Comparison of ENCODE assay signal across 1 cellular context in the genomic region with DNA sequence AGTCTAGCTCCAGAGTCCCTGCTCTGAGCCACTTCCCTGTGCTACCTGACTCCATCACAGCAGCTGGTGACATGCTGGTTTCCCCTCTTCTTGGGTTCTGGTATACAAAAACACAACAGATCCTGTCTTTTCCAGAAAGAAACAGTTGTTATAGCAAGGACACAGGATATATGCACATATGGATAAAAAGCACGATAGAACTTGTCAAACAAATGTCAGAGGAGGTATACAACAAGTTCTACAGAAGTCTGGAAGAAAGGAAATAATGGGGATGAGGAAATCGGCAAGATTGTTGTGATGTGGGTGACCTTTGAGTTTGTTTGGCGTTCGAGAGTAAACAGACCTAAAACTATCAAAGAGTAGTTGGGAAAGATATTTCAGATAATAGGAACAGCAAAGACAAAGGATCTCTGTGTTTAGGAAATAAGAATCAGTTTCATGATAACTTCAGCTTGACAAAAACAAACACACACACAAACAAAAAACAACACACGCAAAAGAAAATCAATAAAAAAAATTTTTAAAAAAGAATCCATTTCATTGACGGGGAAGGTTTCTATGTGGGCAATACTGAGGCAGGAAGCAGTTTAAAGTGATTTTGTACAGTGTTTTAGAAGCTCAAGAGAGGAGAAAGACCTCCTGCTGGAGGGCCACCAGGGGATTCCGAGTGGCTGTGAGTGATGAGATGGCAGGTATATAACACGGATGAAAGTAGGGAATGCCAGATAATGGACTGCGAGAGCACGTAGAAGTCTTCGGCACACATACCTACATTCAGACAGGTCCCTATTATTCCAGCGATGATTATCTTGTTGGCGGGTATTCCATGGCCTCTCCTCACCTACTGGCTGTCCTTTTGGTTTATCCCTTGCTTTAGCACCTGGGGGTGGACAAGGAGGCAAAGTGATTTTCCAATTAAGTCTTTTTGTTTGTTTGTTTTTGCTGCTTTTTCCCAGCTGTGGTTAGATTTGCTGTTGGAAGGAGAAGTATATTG.
TF ChIP-seq lines count a peak whose summit lies in the region.

No MANE protein-coding gene starts in this region.

TF ChIP-seq in HepG2, 621 proteins besides CTCF, POLR2A, EP300 and RAD21 (continued from another document and continues in another):
- TF ChIP-seq, protein P1, sequence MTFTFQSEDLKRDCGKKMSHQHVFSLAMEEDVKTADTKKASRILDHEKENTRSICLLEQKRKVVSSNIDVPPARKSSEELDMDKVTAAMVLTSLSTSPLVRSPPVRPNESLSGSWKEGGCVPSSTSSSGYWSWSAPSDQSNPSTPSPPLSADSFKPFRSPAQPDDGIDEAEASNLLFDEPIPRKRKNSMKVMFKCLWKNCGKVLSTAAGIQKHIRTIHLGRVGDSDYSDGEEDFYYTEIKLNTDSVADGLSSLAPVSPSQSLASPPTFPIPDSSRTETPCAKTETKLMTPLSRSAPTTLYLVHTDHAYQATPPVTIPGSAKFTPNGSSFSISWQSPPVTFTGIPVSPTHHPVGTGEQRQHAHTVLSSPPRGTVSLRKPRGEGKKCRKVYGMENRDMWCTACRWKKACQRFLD (CRISPR knock-in tag; IDR thresholded peaks at IDR 0.05; ENCODE audit: borderline replicate concordance) = peak; percentile 25; the same call in 1 of the 2 replicates
- TF ChIP-seq ZNF709 (CRISPR knock-in tag; IDR thresholded peaks at IDR 0.05) = no peak
- no peak for TF ChIP-seq ZNF207 (IDR thresholded peaks at IDR 0.05; ENCODE audit: borderline replicate concordance)
- TF ChIP-seq, protein P2, sequence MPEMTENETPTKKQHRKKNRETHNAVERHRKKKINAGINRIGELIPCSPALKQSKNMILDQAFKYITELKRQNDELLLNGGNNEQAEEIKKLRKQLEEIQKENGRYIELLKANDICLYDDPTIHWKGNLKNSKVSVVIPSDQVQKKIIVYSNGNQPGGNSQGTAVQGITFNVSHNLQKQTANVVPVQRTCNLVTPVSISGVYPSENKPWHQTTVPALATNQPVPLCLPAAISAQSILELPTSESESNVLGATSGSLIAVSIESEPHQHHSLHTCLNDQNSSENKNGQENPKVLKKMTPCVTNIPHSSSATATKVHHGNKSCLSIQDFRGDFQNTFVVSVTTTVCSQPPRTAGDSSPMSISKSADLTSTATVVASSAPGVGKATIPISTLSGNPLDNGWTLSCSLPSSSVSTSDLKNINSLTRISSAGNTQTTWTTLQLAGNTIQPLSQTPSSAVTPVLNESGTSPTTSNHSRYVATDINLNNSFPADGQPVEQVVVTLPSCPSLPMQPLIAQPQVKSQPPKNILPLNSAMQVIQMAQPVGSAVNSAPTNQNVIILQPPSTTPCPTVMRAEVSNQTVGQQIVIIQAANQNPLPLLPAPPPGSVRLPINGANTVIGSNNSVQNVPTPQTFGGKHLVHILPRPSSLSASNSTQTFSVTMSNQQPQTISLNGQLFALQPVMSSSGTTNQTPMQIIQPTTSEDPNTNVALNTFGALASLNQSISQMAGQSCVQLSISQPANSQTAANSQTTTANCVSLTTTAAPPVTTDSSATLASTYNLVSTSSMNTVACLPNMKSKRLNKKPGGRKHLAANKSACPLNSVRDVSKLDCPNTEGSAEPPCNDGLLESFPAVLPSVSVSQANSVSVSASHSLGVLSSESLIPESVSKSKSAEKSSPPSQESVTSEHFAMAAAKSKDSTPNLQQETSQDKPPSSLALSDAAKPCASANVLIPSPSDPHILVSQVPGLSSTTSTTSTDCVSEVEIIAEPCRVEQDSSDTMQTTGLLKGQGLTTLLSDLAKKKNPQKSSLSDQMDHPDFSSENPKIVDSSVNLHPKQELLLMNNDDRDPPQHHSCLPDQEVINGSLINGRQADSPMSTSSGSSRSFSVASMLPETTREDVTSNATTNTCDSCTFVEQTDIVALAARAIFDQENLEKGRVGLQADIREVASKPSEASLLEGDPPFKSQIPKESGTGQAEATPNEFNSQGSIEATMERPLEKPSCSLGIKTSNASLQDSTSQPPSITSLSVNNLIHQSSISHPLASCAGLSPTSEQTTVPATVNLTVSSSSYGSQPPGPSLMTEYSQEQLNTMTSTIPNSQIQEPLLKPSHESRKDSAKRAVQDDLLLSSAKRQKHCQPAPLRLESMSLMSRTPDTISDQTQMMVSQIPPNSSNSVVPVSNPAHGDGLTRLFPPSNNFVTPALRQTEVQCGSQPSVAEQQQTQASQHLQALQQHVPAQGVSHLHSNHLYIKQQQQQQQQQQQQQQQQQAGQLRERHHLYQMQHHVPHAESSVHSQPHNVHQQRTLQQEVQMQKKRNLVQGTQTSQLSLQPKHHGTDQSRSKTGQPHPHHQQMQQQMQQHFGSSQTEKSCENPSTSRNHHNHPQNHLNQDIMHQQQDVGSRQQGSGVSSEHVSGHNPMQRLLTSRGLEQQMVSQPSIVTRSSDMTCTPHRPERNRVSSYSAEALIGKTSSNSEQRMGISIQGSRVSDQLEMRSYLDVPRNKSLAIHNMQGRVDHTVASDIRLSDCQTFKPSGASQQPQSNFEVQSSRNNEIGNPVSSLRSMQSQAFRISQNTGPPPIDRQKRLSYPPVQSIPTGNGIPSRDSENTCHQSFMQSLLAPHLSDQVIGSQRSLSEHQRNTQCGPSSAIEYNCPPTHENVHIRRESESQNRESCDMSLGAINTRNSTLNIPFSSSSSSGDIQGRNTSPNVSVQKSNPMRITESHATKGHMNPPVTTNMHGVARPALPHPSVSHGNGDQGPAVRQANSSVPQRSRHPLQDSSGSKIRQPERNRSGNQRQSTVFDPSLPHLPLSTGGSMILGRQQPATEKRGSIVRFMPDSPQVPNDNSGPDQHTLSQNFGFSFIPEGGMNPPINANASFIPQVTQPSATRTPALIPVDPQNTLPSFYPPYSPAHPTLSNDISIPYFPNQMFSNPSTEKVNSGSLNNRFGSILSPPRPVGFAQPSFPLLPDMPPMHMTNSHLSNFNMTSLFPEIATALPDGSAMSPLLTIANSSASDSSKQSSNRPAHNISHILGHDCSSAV (CRISPR knock-in tag; IDR thresholded peaks at IDR 0.05; ENCODE audit: borderline replicate concordance) = no peak
- TF ChIP-seq CREM (IDR thresholded peaks at IDR 0.05) = peak; percentile 99
- TF ChIP-seq CREM (CRISPR knock-in tag; IDR thresholded peaks at IDR 0.05) = no peak
- TF ChIP-seq, protein P3, sequence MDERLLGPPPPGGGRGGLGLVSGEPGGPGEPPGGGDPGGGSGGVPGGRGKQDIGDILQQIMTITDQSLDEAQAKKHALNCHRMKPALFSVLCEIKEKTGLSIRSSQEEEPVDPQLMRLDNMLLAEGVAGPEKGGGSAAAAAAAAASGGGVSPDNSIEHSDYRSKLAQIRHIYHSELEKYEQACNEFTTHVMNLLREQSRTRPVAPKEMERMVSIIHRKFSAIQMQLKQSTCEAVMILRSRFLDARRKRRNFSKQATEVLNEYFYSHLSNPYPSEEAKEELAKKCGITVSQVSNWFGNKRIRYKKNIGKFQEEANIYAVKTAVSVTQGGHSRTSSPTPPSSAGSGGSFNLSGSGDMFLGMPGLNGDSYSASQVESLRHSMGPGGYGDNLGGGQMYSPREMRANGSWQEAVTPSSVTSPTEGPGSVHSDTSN (CRISPR knock-in tag; IDR thresholded peaks at IDR 0.05) = no peak
- no peak for TF ChIP-seq PRMT3 (CRISPR knock-in tag; IDR thresholded peaks at IDR 0.05; ENCODE audit: borderline replicate concordance, low read depth)
- no peak for TF ChIP-seq ATAD3A (CRISPR knock-in tag; IDR thresholded peaks at IDR 0.05)
- no peak for TF ChIP-seq ZNF354B (CRISPR knock-in tag; IDR thresholded peaks at IDR 0.05)
- no peak for TF ChIP-seq CENPX (CRISPR knock-in tag; IDR thresholded peaks at IDR 0.05)
- TF ChIP-seq CCDC6 (CRISPR knock-in tag; IDR thresholded peaks at IDR 0.05) = peak; percentile 80; the same call in 1 of the 2 replicates
- TF ChIP-seq, protein P4, sequence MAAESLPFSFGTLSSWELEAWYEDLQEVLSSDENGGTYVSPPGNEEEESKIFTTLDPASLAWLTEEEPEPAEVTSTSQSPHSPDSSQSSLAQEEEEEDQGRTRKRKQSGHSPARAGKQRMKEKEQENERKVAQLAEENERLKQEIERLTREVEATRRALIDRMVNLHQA (CRISPR knock-in tag; IDR thresholded peaks at IDR 0.05) = no peak
- TF ChIP-seq SMAD3 (CRISPR knock-in tag; IDR thresholded peaks at IDR 0.05) = peak; percentile 44
- peak; percentile 96 for TF ChIP-seq MED13 (CRISPR knock-in tag; IDR thresholded peaks at IDR 0.05)
- TF ChIP-seq, protein P5, sequence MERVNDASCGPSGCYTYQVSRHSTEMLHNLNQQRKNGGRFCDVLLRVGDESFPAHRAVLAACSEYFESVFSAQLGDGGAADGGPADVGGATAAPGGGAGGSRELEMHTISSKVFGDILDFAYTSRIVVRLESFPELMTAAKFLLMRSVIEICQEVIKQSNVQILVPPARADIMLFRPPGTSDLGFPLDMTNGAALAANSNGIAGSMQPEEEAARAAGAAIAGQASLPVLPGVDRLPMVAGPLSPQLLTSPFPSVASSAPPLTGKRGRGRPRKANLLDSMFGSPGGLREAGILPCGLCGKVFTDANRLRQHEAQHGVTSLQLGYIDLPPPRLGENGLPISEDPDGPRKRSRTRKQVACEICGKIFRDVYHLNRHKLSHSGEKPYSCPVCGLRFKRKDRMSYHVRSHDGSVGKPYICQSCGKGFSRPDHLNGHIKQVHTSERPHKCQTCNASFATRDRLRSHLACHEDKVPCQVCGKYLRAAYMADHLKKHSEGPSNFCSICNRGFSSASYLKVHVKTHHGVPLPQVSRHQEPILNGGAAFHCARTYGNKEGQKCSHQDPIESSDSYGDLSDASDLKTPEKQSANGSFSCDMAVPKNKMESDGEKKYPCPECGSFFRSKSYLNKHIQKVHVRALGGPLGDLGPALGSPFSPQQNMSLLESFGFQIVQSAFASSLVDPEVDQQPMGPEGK (CRISPR knock-in tag; IDR thresholded peaks at IDR 0.05) = no peak
- TF ChIP-seq, protein P6, sequence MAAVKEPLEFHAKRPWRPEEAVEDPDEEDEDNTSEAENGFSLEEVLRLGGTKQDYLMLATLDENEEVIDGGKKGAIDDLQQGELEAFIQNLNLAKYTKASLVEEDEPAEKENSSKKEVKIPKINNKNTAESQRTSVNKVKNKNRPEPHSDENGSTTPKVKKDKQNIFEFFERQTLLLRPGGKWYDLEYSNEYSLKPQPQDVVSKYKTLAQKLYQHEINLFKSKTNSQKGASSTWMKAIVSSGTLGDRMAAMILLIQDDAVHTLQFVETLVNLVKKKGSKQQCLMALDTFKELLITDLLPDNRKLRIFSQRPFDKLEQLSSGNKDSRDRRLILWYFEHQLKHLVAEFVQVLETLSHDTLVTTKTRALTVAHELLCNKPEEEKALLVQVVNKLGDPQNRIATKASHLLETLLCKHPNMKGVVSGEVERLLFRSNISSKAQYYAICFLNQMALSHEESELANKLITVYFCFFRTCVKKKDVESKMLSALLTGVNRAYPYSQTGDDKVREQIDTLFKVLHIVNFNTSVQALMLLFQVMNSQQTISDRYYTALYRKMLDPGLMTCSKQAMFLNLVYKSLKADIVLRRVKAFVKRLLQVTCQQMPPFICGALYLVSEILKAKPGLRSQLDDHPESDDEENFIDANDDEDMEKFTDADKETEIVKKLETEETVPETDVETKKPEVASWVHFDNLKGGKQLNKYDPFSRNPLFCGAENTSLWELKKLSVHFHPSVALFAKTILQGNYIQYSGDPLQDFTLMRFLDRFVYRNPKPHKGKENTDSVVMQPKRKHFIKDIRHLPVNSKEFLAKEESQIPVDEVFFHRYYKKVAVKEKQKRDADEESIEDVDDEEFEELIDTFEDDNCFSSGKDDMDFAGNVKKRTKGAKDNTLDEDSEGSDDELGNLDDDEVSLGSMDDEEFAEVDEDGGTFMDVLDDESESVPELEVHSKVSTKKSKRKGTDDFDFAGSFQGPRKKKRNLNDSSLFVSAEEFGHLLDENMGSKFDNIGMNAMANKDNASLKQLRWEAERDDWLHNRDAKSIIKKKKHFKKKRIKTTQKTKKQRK (IDR thresholded peaks at IDR 0.05; ENCODE audit: low read length) = no peak
- TF ChIP-seq, protein P7, sequence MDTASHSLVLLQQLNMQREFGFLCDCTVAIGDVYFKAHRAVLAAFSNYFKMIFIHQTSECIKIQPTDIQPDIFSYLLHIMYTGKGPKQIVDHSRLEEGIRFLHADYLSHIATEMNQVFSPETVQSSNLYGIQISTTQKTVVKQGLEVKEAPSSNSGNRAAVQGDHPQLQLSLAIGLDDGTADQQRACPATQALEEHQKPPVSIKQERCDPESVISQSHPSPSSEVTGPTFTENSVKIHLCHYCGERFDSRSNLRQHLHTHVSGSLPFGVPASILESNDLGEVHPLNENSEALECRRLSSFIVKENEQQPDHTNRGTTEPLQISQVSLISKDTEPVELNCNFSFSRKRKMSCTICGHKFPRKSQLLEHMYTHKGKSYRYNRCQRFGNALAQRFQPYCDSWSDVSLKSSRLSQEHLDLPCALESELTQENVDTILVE (CRISPR knock-in tag; IDR thresholded peaks at IDR 0.05) = peak; percentile 68; the same call in 1 of the 2 replicates
- peak; percentile 56; the same call in 1 of the 2 replicates for TF ChIP-seq NKX3-1 (CRISPR knock-in tag; IDR thresholded peaks at IDR 0.05)
- TF ChIP-seq, protein P8, sequence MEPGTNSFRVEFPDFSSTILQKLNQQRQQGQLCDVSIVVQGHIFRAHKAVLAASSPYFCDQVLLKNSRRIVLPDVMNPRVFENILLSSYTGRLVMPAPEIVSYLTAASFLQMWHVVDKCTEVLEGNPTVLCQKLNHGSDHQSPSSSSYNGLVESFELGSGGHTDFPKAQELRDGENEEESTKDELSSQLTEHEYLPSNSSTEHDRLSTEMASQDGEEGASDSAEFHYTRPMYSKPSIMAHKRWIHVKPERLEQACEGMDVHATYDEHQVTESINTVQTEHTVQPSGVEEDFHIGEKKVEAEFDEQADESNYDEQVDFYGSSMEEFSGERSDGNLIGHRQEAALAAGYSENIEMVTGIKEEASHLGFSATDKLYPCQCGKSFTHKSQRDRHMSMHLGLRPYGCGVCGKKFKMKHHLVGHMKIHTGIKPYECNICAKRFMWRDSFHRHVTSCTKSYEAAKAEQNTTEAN (CRISPR knock-in tag; conservative IDR thresholded peaks at IDR 0.05) = 0 out of 2 replicates have a peak, but pooled peaks have one; percentile 53
- no peak for TF ChIP-seq TOPORS (CRISPR knock-in tag; IDR thresholded peaks at IDR 0.05)
- TF ChIP-seq ZNF7 (CRISPR knock-in tag; IDR thresholded peaks at IDR 0.05) = no peak
- TF ChIP-seq TRIM24 (CRISPR knock-in tag; IDR thresholded peaks at IDR 0.05) = 0 out of 2 replicates have a peak, but pooled peaks have one; percentile 42
- TF ChIP-seq ZNF432 (CRISPR knock-in tag; IDR thresholded peaks at IDR 0.05; ENCODE audit: borderline replicate concordance) = no peak
- TF ChIP-seq, protein P9, sequence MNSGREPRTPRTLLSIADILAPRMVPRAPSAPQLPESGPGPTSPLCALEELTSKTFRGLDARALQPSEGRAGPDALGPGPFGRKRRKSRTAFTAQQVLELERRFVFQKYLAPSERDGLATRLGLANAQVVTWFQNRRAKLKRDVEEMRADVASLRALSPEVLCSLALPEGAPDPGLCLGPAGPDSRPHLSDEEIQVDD (CRISPR knock-in tag; IDR thresholded peaks at IDR 0.05; ENCODE audit: borderline replicate concordance) = no peak
- TF ChIP-seq, protein P10, sequence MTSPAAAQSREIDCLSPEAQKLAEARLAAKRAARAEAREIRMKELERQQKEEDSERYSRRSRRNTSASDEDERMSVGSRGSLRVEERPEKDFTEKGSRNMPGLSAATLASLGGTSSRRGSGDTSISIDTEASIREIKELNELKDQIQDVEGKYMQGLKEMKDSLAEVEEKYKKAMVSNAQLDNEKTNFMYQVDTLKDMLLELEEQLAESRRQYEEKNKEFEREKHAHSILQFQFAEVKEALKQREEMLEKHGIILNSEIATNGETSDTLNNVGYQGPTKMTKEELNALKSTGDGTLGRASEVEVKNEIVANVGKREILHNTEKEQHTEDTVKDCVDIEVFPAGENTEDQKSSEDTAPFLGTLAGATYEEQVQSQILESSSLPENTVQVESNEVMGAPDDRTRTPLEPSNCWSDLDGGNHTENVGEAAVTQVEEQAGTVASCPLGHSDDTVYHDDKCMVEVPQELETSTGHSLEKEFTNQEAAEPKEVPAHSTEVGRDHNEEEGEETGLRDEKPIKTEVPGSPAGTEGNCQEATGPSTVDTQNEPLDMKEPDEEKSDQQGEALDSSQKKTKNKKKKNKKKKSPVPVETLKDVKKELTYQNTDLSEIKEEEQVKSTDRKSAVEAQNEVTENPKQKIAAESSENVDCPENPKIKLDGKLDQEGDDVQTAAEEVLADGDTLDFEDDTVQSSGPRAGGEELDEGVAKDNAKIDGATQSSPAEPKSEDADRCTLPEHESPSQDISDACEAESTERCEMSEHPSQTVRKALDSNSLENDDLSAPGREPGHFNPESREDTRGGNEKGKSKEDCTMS (CRISPR knock-in tag; conservative IDR thresholded peaks at IDR 0.05) = no peak
- no peak for TF ChIP-seq ZNF431 (CRISPR knock-in tag; IDR thresholded peaks at IDR 0.05; ENCODE audit: borderline replicate concordance, low read depth)
